19 cellular contexts compared by ENCODE assay signal in the genomic region with DNA sequence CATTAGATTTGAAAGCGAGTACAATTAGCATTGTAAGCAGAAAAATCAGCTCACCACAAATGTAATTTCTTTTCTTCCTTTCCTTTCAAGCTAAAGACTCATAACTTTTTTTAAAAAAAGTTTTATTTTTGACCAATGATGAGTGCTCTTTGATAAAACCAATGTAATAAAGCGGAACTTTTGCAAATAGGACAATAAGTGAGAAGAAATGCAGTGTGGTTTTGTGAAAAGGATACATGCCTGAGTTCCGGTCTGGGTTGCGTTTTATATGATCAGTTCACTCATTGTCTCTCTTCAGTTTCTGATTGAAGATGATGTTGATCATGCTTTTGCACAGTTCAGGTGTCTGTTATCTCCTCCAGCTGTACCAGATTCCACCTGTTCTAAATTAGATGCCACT.
DNase-seq lines count a peak whose midpoint lies in the region; ATAC-seq and TF ChIP-seq lines count a peak whose summit lies in the region.
"Had no signal": no experiment of that assay in that cellular context is flagged by ENCODE, and none has a peak within 500 bp of the region (broad histone marks: within the 10 kb centered on the region; RNA-seq: fewer than 3 reads in every experiment).

No MANE protein-coding gene starts in this region.

- no peaks in the 10 kb centered on the region for H3K36me3 ChIP-seq in CD8-positive, alpha-beta T cell (ENCODE audit: insufficient read depth, low read length)
- peaks cover 4% of the 10 kb centered on the region for H3K36me3 ChIP-seq in effector memory CD4-positive, alpha-beta T cell (ENCODE audit: control insufficient read depth, insufficient read depth, low read length)
- H3K36me3 ChIP-seq: BE2C had no signal

- H3K27ac ChIP-seq in CD8-positive, alpha-beta T cell (ENCODE audit: low read depth, low read length), result no peak overlapping the region
- H3K27ac ChIP-seq in effector memory CD4-positive, alpha-beta T cell (ENCODE audit: insufficient read depth, low read length, poor library complexity, severe bottlenecking), result peak overlapping the region; percentile 62

- CTCF ChIA-PET in activated CD4-positive, alpha-beta T cell treated with anti-CD3 and anti-CD28 coated beads for 36 hours (lab: Charles Lee), result interaction anchor here (0.9 to 1.3 kb wide), 3 partner anchors 14 to 425 kb away, joined by 3 to 5 read pairs (median 3); no protein-coding TSS in a partner anchor
- CTCF ChIA-PET in CD8-positive, alpha-beta T cell (lab: Charles Lee), result interaction anchor here (1.0 to 1.1 kb wide), 2 partner anchors 24 to 427 kb away, joined by 3 to 4 read pairs; no protein-coding TSS in a partner anchor

- peaks cover 10% of the 10 kb centered on the region for H3K36me3 Mint-ChIP-seq in activated CD4-positive, alpha-beta T cell treated with anti-CD3 and anti-CD28 coated beads for 36 hours (ENCODE audit: low read depth)
- peaks cover 31% of the 10 kb centered on the region for H3K36me3 Mint-ChIP-seq in CD8-positive, alpha-beta T cell
- no peaks in the 10 kb centered on the region for H3K36me3 Mint-ChIP-seq in T-helper 17 cell (ENCODE audit: low read depth)

- H3K27me3 Mint-ChIP-seq in activated CD4-positive, alpha-beta T cell treated with anti-CD3 and anti-CD28 coated beads for 36 hours, result no peaks in the 10 kb centered on the region
- H3K27me3 Mint-ChIP-seq in CD8-positive, alpha-beta T cell (ENCODE audit: low read depth), result no peaks in the 10 kb centered on the region
- H3K27me3 Mint-ChIP-seq in T-helper 17 cell, result no peaks in the 10 kb centered on the region

- H3K4me1 Mint-ChIP-seq in activated CD4-positive, alpha-beta T cell treated with anti-CD3 and anti-CD28 coated beads for 36 hours, result peaks cover 34% of the 10 kb centered on the region
- peaks cover 36% of the 10 kb centered on the region for H3K4me1 Mint-ChIP-seq in CD8-positive, alpha-beta T cell (ENCODE audit: low read depth)
- peaks cover 40% of the 10 kb centered on the region for H3K4me1 Mint-ChIP-seq in T-helper 17 cell

- H3K4me3 ChIP-seq in CD8-positive, alpha-beta T cell (ENCODE audit: low read depth, low read length), result no peak overlapping the region
- peak overlapping the region; percentile 30 for H3K4me3 ChIP-seq in effector memory CD4-positive, alpha-beta T cell (ENCODE audit: insufficient read depth, low read depth, low read length, poor library complexity, severe bottlenecking)
- H3K4me3 ChIP-seq: GM12878 had no signal

- H3K27me3 ChIP-seq in CD8-positive, alpha-beta T cell (ENCODE audit: insufficient read depth, low read length), result no peaks in the 10 kb centered on the region
- H3K27me3 ChIP-seq in effector memory CD4-positive, alpha-beta T cell (replicated peaks; ENCODE audit: control insufficient read depth, insufficient read depth, low read length, poor library complexity, severe bottlenecking), result no peaks in the 10 kb centered on the region
- H3K27me3 ChIP-seq: BE2C had no signal

- H3K9me3 ChIP-seq in CD8-positive, alpha-beta T cell (ENCODE audit: low read length), result no peaks in the 10 kb centered on the region
- H3K9me3 ChIP-seq in T-helper 17 cell (ENCODE audit: control insufficient read depth, low read length, poor library complexity, severe bottlenecking), result no peaks in the 10 kb centered on the region
- no peaks in the 10 kb centered on the region for H3K9me3 ChIP-seq in effector memory CD4-positive, alpha-beta T cell (ENCODE audit: control insufficient read depth, low read length)
- H3K9me3 ChIP-seq: BE2C had no signal

- H3K4me3 Mint-ChIP-seq in activated CD4-positive, alpha-beta T cell treated with anti-CD3 and anti-CD28 coated beads for 36 hours, result peak overlapping the region; percentile 35
- peak overlapping the region; percentile 42 for H3K4me3 Mint-ChIP-seq in CD8-positive, alpha-beta T cell
- H3K4me3 Mint-ChIP-seq in T-helper 17 cell, result peak overlapping the region; percentile 85
- H3K4me3 Mint-ChIP-seq: HFFc6 had no signal

- H3K9me3 Mint-ChIP-seq in activated CD4-positive, alpha-beta T cell treated with anti-CD3 and anti-CD28 coated beads for 36 hours (ENCODE audit: low read depth), result peaks cover 4% of the 10 kb centered on the region
- no peaks in the 10 kb centered on the region for H3K9me3 Mint-ChIP-seq in CD8-positive, alpha-beta T cell
- H3K9me3 Mint-ChIP-seq: HFFc6 had no signal

- TF ChIP-seq CTCF in CD8-positive, alpha-beta T cell (IDR thresholded peaks at IDR 0.05), result no peak

- intact Hi-C loops in activated CD4-positive, alpha-beta T cell treated with anti-CD3 and anti-CD28 coated beads for 36 hours (cut with DNase I, micrococcal nuclease), result no loop called here
- intact Hi-C loops in CD8-positive, alpha-beta T cell (cut with DNase I, micrococcal nuclease), result loop anchor here in 1 of 2 experiments (2.0 kb wide), 1 partner anchor 15 kb away; no protein-coding TSS in a partner anchor

- peaks cover 13% of the 10 kb centered on the region for H3K4me1 ChIP-seq in CD8-positive, alpha-beta T cell (ENCODE audit: insufficient read depth, low read length)
- peaks cover 18% of the 10 kb centered on the region for H3K4me1 ChIP-seq in effector memory CD4-positive, alpha-beta T cell (ENCODE audit: control insufficient read depth, insufficient read depth, low read length, poor library complexity, severe bottlenecking)

- no peak for DNase-seq in activated CD4-positive, alpha-beta T cell treated with anti-CD3 and anti-CD28 coated beads for 36 hours
- DNase-seq in activated CD4-positive, alpha-beta T cell treated with anti-CD3 and anti-CD28 coated beads, Interleukin-2, amount 50 U/mL, for 48 hours, result no peak
- no peak for DNase-seq in CD8-positive, alpha-beta T cell
- DNase-seq in T-helper 17 cell, result no peak
- no peak for DNase-seq in effector memory CD4-positive, alpha-beta T cell
- DNase-seq in hypothalamus (lab: John Stamatoyannopoulos, UW), result no peak
- DNase-seq in DMS114 treated with DMSO at 0.1 percent for 48 hours (lab: John Stamatoyannopoulos, UW; ENCODE audit: unreplicated experiment), result no peak
- no peak for DNase-seq in NCI-H146 treated with DMSO at 0.1 percent for 48 hours (lab: John Stamatoyannopoulos, UW; ENCODE audit: unreplicated experiment)
- DNase-seq: 8988T, BE2C, GDM1, HFFc6, KG1, NCI-H1436, NCI-H2081, NCI-H774, Right ventricle myocardium superior had no signal

- POLR2A ChIA-PET in activated CD4-positive, alpha-beta T cell treated with anti-CD3 and anti-CD28 coated beads for 36 hours (lab: Charles Lee), result no interaction called here
- POLR2A ChIA-PET in CD8-positive, alpha-beta T cell (lab: Charles Lee), result no interaction called here

- H3K27ac Mint-ChIP-seq in activated CD4-positive, alpha-beta T cell treated with anti-CD3 and anti-CD28 coated beads for 36 hours, result peak overlapping the region; percentile 76
- H3K27ac Mint-ChIP-seq in CD8-positive, alpha-beta T cell, result peak overlapping the region; percentile 81
- peak overlapping the region; percentile 94 for H3K27ac Mint-ChIP-seq in T-helper 17 cell
- H3K27ac Mint-ChIP-seq: HFFc6 had no signal

- no peak for ATAC-seq in activated CD4-positive, alpha-beta T cell treated with anti-CD3 and anti-CD28 coated beads for 36 hours
- peak; percentile 29 for ATAC-seq in CD8-positive, alpha-beta T cell
- peak; percentile 74 for ATAC-seq in T-helper 17 cell
- ATAC-seq: GM12878, Panc1 had no signal

Comparison
In these comparisons a context has a peak if more than half of its experiments do, and no peak if none do; other contexts are left out.
1. H3K4me3 Mint-ChIP-seq: peak in every context shown above with its lines; median percentile 85 in T-helper 17 cell; 42 in CD8-positive, alpha-beta T cell; 35 in activated CD4-positive, alpha-beta T cell treated with anti-CD3 and anti-CD28 coated beads for 36 hours.